9 cellular contexts compared by ENCODE assay signal in genomic region chr11:7495997-7496545, GRCh38. TPM values are rescaled to one million over a fixed set of nuclear protein-coding genes. Genes with fewer than 3 reads are reported as not detected.
DNase-seq lines count a peak whose midpoint lies in the region; ATAC-seq and TF ChIP-seq lines count a peak whose summit lies in the region.
"Had no signal": no experiment of that assay in that cellular context is flagged by ENCODE, and none has a peak within 500 bp of the region (broad histone marks: within the 10 kb centered on the region; RNA-seq: fewer than 3 reads in every experiment).

No MANE protein-coding gene starts in this region.

- peak overlapping the region in 4 of 11 experiments; percentile 5 to 39 (median 23); a peak in 3 of 22 replicates for H3K27ac ChIP-seq in BLaER1 treated with 17β-estradiol and CSF1 and Interleukin-3, amounts not matched to agents 10 nM and 100 nM
- H3K27ac ChIP-seq in SJCRH30, result no peak overlapping the region

- H3K4me1 ChIP-seq in BLaER1 treated with 17β-estradiol and CSF1 and Interleukin-3, amounts not matched to agents 10 nM and 100 nM, result peaks cover 10 to 48% (median 13%) of the 10 kb centered on the region in 10 experiments; a peak in 16 of 20 replicates
- H3K4me1 ChIP-seq in SJCRH30, result no peaks in the 10 kb centered on the region

- no peak overlapping the region for H3K4me3 ChIP-seq in BLaER1 treated with 17β-estradiol and CSF1 and Interleukin-3, amounts not matched to agents 10 nM and 100 nM
- H3K4me3 ChIP-seq in SJCRH30, result no peak overlapping the region

- H3K4me1 Mint-ChIP-seq in activated CD8-positive, alpha-beta memory T cell treated with anti-CD3 and anti-CD28 coated beads, Interleukin-2, amount 10 ng/mL, durations not matched to agents 7 days and 5 days, result peaks cover 2% of the 10 kb centered on the region
- H3K4me1 Mint-ChIP-seq in osteocyte (ENCODE audit: unreplicated experiment), result peaks cover 2% of the 10 kb centered on the region

- H3K36me3 ChIP-seq in BLaER1 treated with 17β-estradiol and CSF1 and Interleukin-3, amounts not matched to agents 10 nM and 100 nM, result no peaks in the 10 kb centered on the region
- H3K36me3 ChIP-seq in SJCRH30, result no peaks in the 10 kb centered on the region

- DNase-seq in GM19240 (ENCODE audit: insufficient read length, low spot score), result peak; percentile 41
- DNase-seq in SKM-1 (lab: John Stamatoyannopoulos, UW; ENCODE audit: unreplicated experiment), result peak; percentile 74
- no peak for DNase-seq in activated CD8-positive, alpha-beta memory T cell treated with anti-CD3 and anti-CD28 coated beads, Interleukin-2, amount 10 ng/mL, durations not matched to agents 7 days and 5 days
- no peak for DNase-seq in SJCRH30
- DNase-seq in osteocyte (ENCODE audit: extremely low spot score, unreplicated experiment), result no peak
- DNase-seq in NCI-H446 (lab: John Stamatoyannopoulos, UW), result no peak
- DNase-seq: activated naive CD8-positive, alpha-beta T cell treated with anti-CD3 and anti-CD28 coated beads, Interleukin-2, amount 10 ng/mL, durations not matched to agents 7 days and 5 days had no signal

- no peaks in the 10 kb centered on the region for H3K27me3 Mint-ChIP-seq in activated CD8-positive, alpha-beta memory T cell treated with anti-CD3 and anti-CD28 coated beads, Interleukin-2, amount 10 ng/mL, durations not matched to agents 7 days and 5 days
- H3K27me3 Mint-ChIP-seq in osteocyte (ENCODE audit: unreplicated experiment), result no peaks in the 10 kb centered on the region
- H3K27me3 Mint-ChIP-seq: activated naive CD8-positive, alpha-beta T cell treated with anti-CD3 and anti-CD28 coated beads, Interleukin-2, amount 10 ng/mL, durations not matched to agents 7 days and 5 days had no signal

- H3K27ac Mint-ChIP-seq in activated CD8-positive, alpha-beta memory T cell treated with anti-CD3 and anti-CD28 coated beads, Interleukin-2, amount 10 ng/mL, durations not matched to agents 7 days and 5 days, result no peak overlapping the region
- no peak overlapping the region for H3K27ac Mint-ChIP-seq in osteocyte (ENCODE audit: unreplicated experiment)
- H3K27ac Mint-ChIP-seq: activated naive CD8-positive, alpha-beta T cell treated with anti-CD3 and anti-CD28 coated beads, Interleukin-2, amount 10 ng/mL, durations not matched to agents 7 days and 5 days had no signal

- TF ChIP-seq CTCF in osteocyte (IDR thresholded peaks at IDR 0.05), result no peak

- H3K4me2 ChIP-seq in BLaER1 treated with 17β-estradiol and CSF1 and Interleukin-3, amounts not matched to agents 10 nM and 100 nM, result peak overlapping the region; percentile 1 to 56 (median 18); a peak in 12 of 22 replicates

- no peak overlapping the region for H3K4me3 Mint-ChIP-seq in activated CD8-positive, alpha-beta memory T cell treated with anti-CD3 and anti-CD28 coated beads, Interleukin-2, amount 10 ng/mL, durations not matched to agents 7 days and 5 days
- H3K4me3 Mint-ChIP-seq in osteocyte (ENCODE audit: unreplicated experiment), result no peak overlapping the region
- H3K4me3 Mint-ChIP-seq: activated naive CD8-positive, alpha-beta T cell treated with anti-CD3 and anti-CD28 coated beads, Interleukin-2, amount 10 ng/mL, durations not matched to agents 7 days and 5 days had no signal

- H3K36me3 Mint-ChIP-seq in activated CD8-positive, alpha-beta memory T cell treated with anti-CD3 and anti-CD28 coated beads, Interleukin-2, amount 10 ng/mL, durations not matched to agents 7 days and 5 days, result no peaks in the 10 kb centered on the region
- peaks cover 21% of the 10 kb centered on the region for H3K36me3 Mint-ChIP-seq in osteocyte (ENCODE audit: unreplicated experiment)
- H3K36me3 Mint-ChIP-seq: activated naive CD8-positive, alpha-beta T cell treated with anti-CD3 and anti-CD28 coated beads, Interleukin-2, amount 10 ng/mL, durations not matched to agents 7 days and 5 days had no signal

- H3K9ac ChIP-seq in BLaER1 treated with 17β-estradiol and CSF1 and Interleukin-3, amounts not matched to agents 10 nM and 100 nM, result no peak overlapping the region

- CTCF ChIA-PET in activated CD8-positive, alpha-beta memory T cell treated with anti-CD3 and anti-CD28 coated beads, Interleukin-2, amount 10 ng/mL, durations not matched to agents 7 days and 5 days (lab: Charles Lee), result no interaction called here

- no peaks in the 10 kb centered on the region for H3K9me3 ChIP-seq in BLaER1 treated with 17β-estradiol and CSF1 and Interleukin-3, amounts not matched to agents 10 nM and 100 nM (replicated peaks in 1 of 11)
- H3K9me3 ChIP-seq in SJCRH30 (replicated peaks), result no peaks in the 10 kb centered on the region

- ATAC-seq in HG03060 (IDR thresholded peaks at IDR 0.05; ENCODE audit: low read depth, unreplicated experiment), result peak; percentile 96
- no peak for ATAC-seq in activated CD8-positive, alpha-beta memory T cell treated with anti-CD3 and anti-CD28 coated beads, Interleukin-2, amount 10 ng/mL, durations not matched to agents 7 days and 5 days

- H4K20me1 ChIP-seq in BLaER1 treated with 17β-estradiol and CSF1 and Interleukin-3, amounts not matched to agents 10 nM and 100 nM, result no peaks in the 10 kb centered on the region

- H3K9me3 Mint-ChIP-seq in activated CD8-positive, alpha-beta memory T cell treated with anti-CD3 and anti-CD28 coated beads, Interleukin-2, amount 10 ng/mL, durations not matched to agents 7 days and 5 days (ENCODE audit: low read depth), result no peaks in the 10 kb centered on the region
- H3K9me3 Mint-ChIP-seq in osteocyte (ENCODE audit: unreplicated experiment), result no peaks in the 10 kb centered on the region
- H3K9me3 Mint-ChIP-seq: activated naive CD8-positive, alpha-beta T cell treated with anti-CD3 and anti-CD28 coated beads, Interleukin-2, amount 10 ng/mL, durations not matched to agents 7 days and 5 days had no signal

- H3K27me3 ChIP-seq in BLaER1 treated with 17β-estradiol and CSF1 and Interleukin-3, amounts not matched to agents 10 nM and 100 nM, result no peaks in the 10 kb centered on the region
- no peaks in the 10 kb centered on the region for H3K27me3 ChIP-seq in SJCRH30

RNA-seq across cellular contexts. Expression of gene OLFML1, which starts 10.8 kb away (rescaled TPM):
- total RNA-seq in activated CD8-positive, alpha-beta memory T cell treated with anti-CD3 and anti-CD28 coated beads, Interleukin-2, amount 10 ng/mL, durations not matched to agents 7 days and 5 days, result not detected
- total RNA-seq in SJCRH30 (2014; rRNA removed; shearing (Covaris generic)), result not detected in 2 replicates
- total RNA-seq in osteocyte, result 59.7 and 66.6 TPM in 2 replicates
- total RNA-seq: activated naive CD8-positive, alpha-beta T cell treated with anti-CD3 and anti-CD28 coated beads, Interleukin-2, amount 10 ng/mL, durations not matched to agents 7 days and 5 days had no signal

RNA-seq across cellular contexts. Expression of gene PPFIBP2, which starts 17.7 kb away (rescaled TPM):
- total RNA-seq in activated CD8-positive, alpha-beta memory T cell treated with anti-CD3 and anti-CD28 coated beads, Interleukin-2, amount 10 ng/mL, durations not matched to agents 7 days and 5 days, result 10 to 100 TPM in 1 of 2 experiments, 1 to 10 TPM in 1; 7.8 to 10.0 TPM
- total RNA-seq in SJCRH30 (2014; rRNA removed; shearing (Covaris generic)), result 3.9 and 4.5 TPM in 2 replicates
- total RNA-seq in osteocyte, result 72.6 and 74.1 TPM in 2 replicates

Comparison
In these comparisons a context has a peak if more than half of its experiments do, and no peak if none do; other contexts are left out.
1. DNase-seq: peak in GM19240 (single experiment) and SKM-1 (single experiment); none in activated CD8-positive, alpha-beta memory T cell treated with anti-CD3 and anti-CD28 coated beads, Interleukin-2, amount 10 ng/mL, durations not matched to agents 7 days and 5 days (single experiment), SJCRH30 (0 of 2), osteocyte (single experiment) and NCI-H446 (0 of 2).
2. RNA of gene OLFML1, which starts 10.8 kb away (total RNA-seq): 59.7 to 66.6 TPM in osteocyte; not detected in SJCRH30 and not detected in activated CD8-positive, alpha-beta memory T cell treated with anti-CD3 and anti-CD28 coated beads, Interleukin-2, amount 10 ng/mL, durations not matched to agents 7 days and 5 days; every median in the first group is over 10 times any median in the second.